In the genomic region with DNA sequence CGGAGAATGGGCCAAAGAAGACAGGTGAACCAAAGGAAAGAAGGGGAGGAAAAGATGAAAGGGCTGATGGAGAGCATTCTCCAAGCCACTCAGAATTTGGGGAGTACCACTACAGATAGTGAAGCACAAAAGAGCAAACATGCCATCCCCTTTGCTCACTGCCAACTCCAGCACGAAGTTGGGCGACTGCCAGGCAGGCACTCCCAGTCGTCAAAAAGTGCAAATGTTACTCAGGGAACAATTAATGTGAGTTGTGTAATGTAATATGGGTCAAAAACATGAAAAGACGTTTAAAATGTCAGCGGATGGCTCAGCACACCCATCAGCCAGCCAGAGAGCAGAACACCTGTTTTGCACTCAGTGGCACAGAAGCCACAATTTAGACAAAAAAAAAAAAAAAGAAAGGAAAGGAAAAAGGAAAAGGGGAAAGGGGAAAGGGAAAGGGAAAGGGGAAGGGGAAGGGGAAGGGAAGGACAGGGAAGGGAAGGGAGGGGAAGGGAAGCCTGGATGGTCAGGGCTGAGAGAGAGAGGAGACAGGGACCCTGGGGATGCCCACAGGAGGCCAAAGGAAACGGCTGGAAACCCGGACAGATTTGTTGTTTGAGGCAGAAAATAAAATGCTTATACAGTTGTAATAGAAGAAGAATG, we compare ENCODE assay signal across 13 cellular contexts.
A peak's percentile ranks its signal among the peaks of the same experiment; 100 is the strongest.
DNase-seq lines count a peak whose midpoint lies in the region.
"Had no signal": no experiment of that assay in that cellular context is flagged by ENCODE, and none has a peak within 500 bp of the region (broad histone marks: within the 10 kb centered on the region; RNA-seq: fewer than 3 reads in every experiment).

No MANE protein-coding gene starts in this region.

- no peaks in the 10 kb centered on the region for H3K79me2 ChIP-seq in Karpas-422 (ENCODE audit: low read length)

- no peaks in the 10 kb centered on the region for H3K27me3 ChIP-seq in skeletal muscle satellite cell (ENCODE audit: control insufficient read depth, insufficient read depth, low read length)
- H3K27me3 ChIP-seq in Karpas-422 (ENCODE audit: low read length), result no peaks in the 10 kb centered on the region
- H3K27me3 ChIP-seq: cardiac muscle cell, neutrophil had no signal

- H2AFZ ChIP-seq in Karpas-422 (ENCODE audit: low read length), result no peak overlapping the region

- H3K4me2 ChIP-seq in skeletal muscle satellite cell (ENCODE audit: low read length) (peak overlapping the region; percentile 21), Karpas-422 (ENCODE audit: low read depth, low read length, poor library complexity, severe bottlenecking) (no peak overlapping the region)

- no peak overlapping the region for H3K4me3 ChIP-seq in skeletal muscle satellite cell (ENCODE audit: low read length)
- H3K4me3 ChIP-seq in Karpas-422 (ENCODE audit: low read length), result no peak overlapping the region
- H3K4me3 ChIP-seq: cardiac muscle cell had no signal

- H3K27ac ChIP-seq in Karpas-422 (ENCODE audit: low read length), result no peak overlapping the region
- H3K27ac ChIP-seq: cardiac muscle cell, neutrophil had no signal

- H3K9me3 ChIP-seq in skeletal muscle satellite cell (replicated peaks; ENCODE audit: low read length) (no peaks in the 10 kb centered on the region), Karpas-422 (ENCODE audit: low read length) (no peaks in the 10 kb centered on the region)
- H3K9me3 ChIP-seq: neutrophil had no signal

- no peaks in the 10 kb centered on the region for H3K9me2 ChIP-seq in Karpas-422 (replicated peaks; ENCODE audit: insufficient read depth, low read length)

- peaks cover 5% of the 10 kb centered on the region for H3K36me3 ChIP-seq in skeletal muscle satellite cell (ENCODE audit: insufficient read depth, low read length)
- no peaks in the 10 kb centered on the region for H3K36me3 ChIP-seq in Karpas-422 (ENCODE audit: insufficient read depth, low read length)
- H3K36me3 ChIP-seq: cardiac muscle cell, neutrophil had no signal

- H3K4me1 ChIP-seq in skeletal muscle satellite cell (ENCODE audit: control insufficient read depth, insufficient read depth, low read length) (peaks cover 58% of the 10 kb centered on the region), Karpas-422 (ENCODE audit: low read length) (no peaks in the 10 kb centered on the region)

- no peaks in the 10 kb centered on the region for H4K20me1 ChIP-seq in Karpas-422 (ENCODE audit: insufficient read depth, low read depth, low read length)

- DNase-seq in NCI-H345 (lab: John Stamatoyannopoulos, UW) (peak; percentile 16), NCI-H345 treated with DMSO at 0.1 percent for 48 hours (lab: John Stamatoyannopoulos, UW; ENCODE audit: unreplicated experiment) (no peak), NCI-H460 (ENCODE audit: extremely low read depth, low read depth) (peak; percentile 16), fibroblast of gingiva (ENCODE audit: low read depth) (peak; percentile 53), Karpas-422 (no peak), NCI-H146 treated with DMSO at 0.1 percent for 48 hours (lab: John Stamatoyannopoulos, UW; ENCODE audit: unreplicated experiment) (no peak)
- no peak for DNase-seq in effector CD4-positive, alpha-beta T cell
- DNase-seq: activated CD4-positive, CD25-positive, alpha-beta regulatory T cell treated with anti-CD3 and anti-CD28 coated beads, Interleukin-2, amount 50 U/mL, for 72 hours; DMS153; SHP77 treated with DMSO at 0.1 percent for 48 hours had no signal

- peak overlapping the region; percentile 10 for H3K9ac ChIP-seq in skeletal muscle satellite cell (ENCODE audit: low read depth, low read length)
- H3K9ac ChIP-seq in Karpas-422 (ENCODE audit: low read length), result no peak overlapping the region

Comparison
In these comparisons a context has a peak if more than half of its experiments do, and no peak if none do; other contexts are left out.
1. DNase-seq: peak in NCI-H345 (single experiment), NCI-H460 (single experiment) and fibroblast of gingiva (single experiment); none in NCI-H345 treated with DMSO at 0.1 percent for 48 hours (single experiment), Karpas-422 (single experiment), NCI-H146 treated with DMSO at 0.1 percent for 48 hours (single experiment) and effector CD4-positive, alpha-beta T cell (single experiment).